ENCODE assay signal across 1 cellular context in the genomic region with DNA sequence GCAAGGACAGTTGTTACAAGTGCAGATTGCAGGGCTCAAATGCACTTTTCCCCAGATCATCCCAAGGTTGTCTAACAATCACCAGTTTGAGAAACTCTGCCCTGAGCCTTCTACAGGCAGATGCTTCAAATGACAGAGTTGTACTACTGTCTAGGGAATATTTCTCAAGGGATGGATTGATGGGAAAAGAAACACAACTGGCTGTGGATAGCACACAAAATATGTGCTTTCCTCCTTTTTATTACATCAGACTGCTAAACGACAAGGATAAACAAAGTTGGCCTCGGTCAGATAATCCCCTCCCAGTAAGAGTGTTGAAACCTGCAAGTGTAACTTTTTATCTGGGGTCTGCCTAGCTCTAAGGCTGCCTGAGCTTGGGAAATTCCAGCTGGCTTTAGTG.
TF ChIP-seq lines count a peak whose summit lies in the region.

No MANE protein-coding gene starts in this region.

TF ChIP-seq in HepG2, 621 proteins besides CTCF, POLR2A, EP300 and RAD21 (continued from another document):
- TF ChIP-seq ZNF337 (CRISPR knock-in tag; IDR thresholded peaks at IDR 0.05; ENCODE audit: borderline replicate concordance, low read depth) (no peak), HNF4A (CRISPR knock-in tag; IDR thresholded peaks at IDR 0.05) (no peak), SMYD3 (CRISPR knock-in tag; IDR thresholded peaks at IDR 0.05) (no peak), KDM3A (CRISPR knock-in tag; IDR thresholded peaks at IDR 0.05; ENCODE audit: low read depth) (no peak), MEIS1 (CRISPR knock-in tag; IDR thresholded peaks at IDR 0.05; ENCODE audit: borderline replicate concordance) (no peak), ZNF75D (CRISPR knock-in tag; IDR thresholded peaks at IDR 0.05; ENCODE audit: borderline replicate concordance) (no peak), TMF1 (CRISPR knock-in tag; IDR thresholded peaks at IDR 0.05; ENCODE audit: low read depth) (no peak), ISL2 (CRISPR knock-in tag; IDR thresholded peaks at IDR 0.05) (no peak), ZMYM4 (CRISPR knock-in tag; IDR thresholded peaks at IDR 0.05) (no peak), ZNF331 (CRISPR knock-in tag; IDR thresholded peaks at IDR 0.05) (no peak), ZBTB3 (CRISPR knock-in tag; IDR thresholded peaks at IDR 0.05; ENCODE audit: borderline replicate concordance, low read depth) (no peak), ZKSCAN1 (IDR thresholded peaks at IDR 0.05; ENCODE audit: low read length) (no peak), KLF13 (CRISPR knock-in tag; IDR thresholded peaks at IDR 0.05) (no peak), HOXA5 (CRISPR knock-in tag; IDR thresholded peaks at IDR 0.05) (no peak), MYC (CRISPR knock-in tag; IDR thresholded peaks at IDR 0.05; ENCODE audit: borderline replicate concordance) (no peak)
- TF ChIP-seq, protein P1, sequence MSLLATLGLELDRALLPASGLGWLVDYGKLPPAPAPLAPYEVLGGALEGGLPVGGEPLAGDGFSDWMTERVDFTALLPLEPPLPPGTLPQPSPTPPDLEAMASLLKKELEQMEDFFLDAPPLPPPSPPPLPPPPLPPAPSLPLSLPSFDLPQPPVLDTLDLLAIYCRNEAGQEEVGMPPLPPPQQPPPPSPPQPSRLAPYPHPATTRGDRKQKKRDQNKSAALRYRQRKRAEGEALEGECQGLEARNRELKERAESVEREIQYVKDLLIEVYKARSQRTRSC (CRISPR knock-in tag; IDR thresholded peaks at IDR 0.05; ENCODE audit: low read depth): no peak
- TF ChIP-seq, protein P2, sequence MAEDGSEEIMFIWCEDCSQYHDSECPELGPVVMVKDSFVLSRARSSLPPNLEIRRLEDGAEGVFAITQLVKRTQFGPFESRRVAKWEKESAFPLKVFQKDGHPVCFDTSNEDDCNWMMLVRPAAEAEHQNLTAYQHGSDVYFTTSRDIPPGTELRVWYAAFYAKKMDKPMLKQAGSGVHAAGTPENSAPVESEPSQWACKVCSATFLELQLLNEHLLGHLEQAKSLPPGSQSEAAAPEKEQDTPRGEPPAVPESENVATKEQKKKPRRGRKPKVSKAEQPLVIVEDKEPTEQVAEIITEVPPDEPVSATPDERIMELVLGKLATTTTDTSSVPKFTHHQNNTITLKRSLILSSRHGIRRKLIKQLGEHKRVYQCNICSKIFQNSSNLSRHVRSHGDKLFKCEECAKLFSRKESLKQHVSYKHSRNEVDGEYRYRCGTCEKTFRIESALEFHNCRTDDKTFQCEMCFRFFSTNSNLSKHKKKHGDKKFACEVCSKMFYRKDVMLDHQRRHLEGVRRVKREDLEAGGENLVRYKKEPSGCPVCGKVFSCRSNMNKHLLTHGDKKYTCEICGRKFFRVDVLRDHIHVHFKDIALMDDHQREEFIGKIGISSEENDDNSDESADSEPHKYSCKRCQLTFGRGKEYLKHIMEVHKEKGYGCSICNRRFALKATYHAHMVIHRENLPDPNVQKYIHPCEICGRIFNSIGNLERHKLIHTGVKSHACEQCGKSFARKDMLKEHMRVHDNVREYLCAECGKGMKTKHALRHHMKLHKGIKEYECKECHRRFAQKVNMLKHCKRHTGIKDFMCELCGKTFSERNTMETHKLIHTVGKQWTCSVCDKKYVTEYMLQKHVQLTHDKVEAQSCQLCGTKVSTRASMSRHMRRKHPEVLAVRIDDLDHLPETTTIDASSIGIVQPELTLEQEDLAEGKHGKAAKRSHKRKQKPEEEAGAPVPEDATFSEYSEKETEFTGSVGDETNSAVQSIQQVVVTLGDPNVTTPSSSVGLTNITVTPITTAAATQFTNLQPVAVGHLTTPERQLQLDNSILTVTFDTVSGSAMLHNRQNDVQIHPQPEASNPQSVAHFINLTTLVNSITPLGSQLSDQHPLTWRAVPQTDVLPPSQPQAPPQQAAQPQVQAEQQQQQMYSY (CRISPR knock-in tag; IDR thresholded peaks at IDR 0.05): no peak
- TF ChIP-seq, protein P3, sequence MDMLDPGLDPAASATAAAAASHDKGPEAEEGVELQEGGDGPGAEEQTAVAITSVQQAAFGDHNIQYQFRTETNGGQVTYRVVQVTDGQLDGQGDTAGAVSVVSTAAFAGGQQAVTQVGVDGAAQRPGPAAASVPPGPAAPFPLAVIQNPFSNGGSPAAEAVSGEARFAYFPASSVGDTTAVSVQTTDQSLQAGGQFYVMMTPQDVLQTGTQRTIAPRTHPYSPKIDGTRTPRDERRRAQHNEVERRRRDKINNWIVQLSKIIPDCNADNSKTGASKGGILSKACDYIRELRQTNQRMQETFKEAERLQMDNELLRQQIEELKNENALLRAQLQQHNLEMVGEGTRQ (IDR thresholded peaks at IDR 0.05; ENCODE audit: low read depth, low read length): no peak
- TF ChIP-seq, protein P3 (CRISPR knock-in tag; IDR thresholded peaks at IDR 0.05; ENCODE audit: borderline replicate concordance): no peak
